Comparison of ENCODE assay signal across 15 cellular contexts in the genomic region with DNA sequence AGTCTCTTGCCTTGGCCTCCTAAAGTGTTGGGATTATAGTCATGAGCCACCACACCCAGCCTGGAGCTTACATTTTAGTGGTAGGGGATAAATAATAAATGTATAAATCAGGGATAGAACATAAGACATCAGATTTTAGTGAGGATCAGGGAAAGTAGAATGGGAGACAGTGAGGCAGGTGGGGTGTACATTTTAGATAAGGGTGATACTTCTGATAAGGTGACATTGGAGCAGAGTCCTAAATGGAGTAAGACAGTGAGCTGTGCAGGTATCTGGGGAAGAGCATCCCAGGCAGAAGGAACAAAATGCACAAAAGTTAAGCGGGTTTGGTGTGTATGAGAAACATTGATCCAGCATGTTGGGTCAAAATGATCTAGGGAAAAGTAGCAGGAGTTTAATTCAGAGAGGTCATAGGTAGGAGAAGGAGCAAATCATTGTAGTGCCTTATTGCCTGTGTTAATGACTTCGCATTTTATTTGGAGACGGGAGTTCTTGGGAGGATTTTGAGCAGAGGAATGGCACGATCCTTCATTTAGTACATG. TPM values are rescaled to one million over a fixed set of nuclear protein-coding genes. Genes with fewer than 3 reads are reported as not detected.
A peak's percentile ranks its signal among the peaks of the same experiment; 100 is the strongest.
DNase-seq lines count a peak whose midpoint lies in the region; ATAC-seq and TF ChIP-seq lines count a peak whose summit lies in the region.
"Had no signal": no experiment of that assay in that cellular context is flagged by ENCODE, and none has a peak within 500 bp of the region (broad histone marks: within the 10 kb centered on the region; RNA-seq: fewer than 3 reads in every experiment).

No MANE protein-coding gene starts in this region.

- TF ChIP-seq CTCF in WTC11 (IDR thresholded peaks at IDR 0.05), result no peak
- no peak for TF ChIP-seq CTCF in SK-N-SH (IDR thresholded peaks at IDR 0.05)

- no peak overlapping the region for H3K4me3 ChIP-seq in effector memory CD4-positive, alpha-beta T cell (ENCODE audit: insufficient read depth, low read depth, low read length, poor library complexity, severe bottlenecking)
- H3K4me3 ChIP-seq in thymus (ENCODE audit: low read length) (no peak overlapping the region), SK-N-SH (ENCODE audit: low read depth in 2 of 2, low read length in 1 of 2) (no peak overlapping the region)
- H3K4me3 ChIP-seq: GM23338, suprapubic skin had no signal

- intact Hi-C loops in posterior cingulate gyrus (cut with DNase I), result no loop called here

- H3K27me3 ChIP-seq in effector memory CD4-positive, alpha-beta T cell (replicated peaks; ENCODE audit: control insufficient read depth, insufficient read depth, low read length, poor library complexity, severe bottlenecking), result no peaks in the 10 kb centered on the region
- no peaks in the 10 kb centered on the region for H3K27me3 ChIP-seq in thymus (ENCODE audit: control insufficient read depth, insufficient read depth)
- H3K27me3 ChIP-seq in SK-N-SH (ENCODE audit: insufficient read depth), result no peaks in the 10 kb centered on the region
- H3K27me3 ChIP-seq: suprapubic skin had no signal

- no peaks in the 10 kb centered on the region for H3K27me3 Mint-ChIP-seq in activated naive CD4-positive, alpha-beta T cell treated with anti-CD3 and anti-CD28 coated beads, Interleukin-2, amount 10 ng/mL, durations not matched to agents 7 days and 5 days
- no peaks in the 10 kb centered on the region for H3K27me3 Mint-ChIP-seq in WTC11 (ENCODE audit: low read depth)

- peaks cover 46% of the 10 kb centered on the region for H3K4me1 ChIP-seq in effector memory CD4-positive, alpha-beta T cell (ENCODE audit: control insufficient read depth, insufficient read depth, low read length, poor library complexity, severe bottlenecking)
- H3K4me1 ChIP-seq in thymus (ENCODE audit: control insufficient read depth, insufficient read depth, low read length), result peaks cover 30% of the 10 kb centered on the region
- peaks cover 7 to 20% of the 10 kb centered on the region in 2 experiments; a peak in 2 of 4 replicates for H3K4me1 ChIP-seq in SK-N-SH (ENCODE audit: control insufficient read depth in 1 of 2, insufficient read depth in 2 of 2, low read depth in 1 of 2, low read length in 1 of 2)

- peaks cover 19% of the 10 kb centered on the region for H3K36me3 Mint-ChIP-seq in activated naive CD4-positive, alpha-beta T cell treated with anti-CD3 and anti-CD28 coated beads, Interleukin-2, amount 10 ng/mL, durations not matched to agents 7 days and 5 days
- no peaks in the 10 kb centered on the region for H3K36me3 Mint-ChIP-seq in WTC11

- H2AFZ ChIP-seq in SK-N-SH (ENCODE audit: low read depth), result no peak overlapping the region
- H2AFZ ChIP-seq: GM23338 had no signal

- peaks cover 75% of the 10 kb centered on the region for H3K4me1 Mint-ChIP-seq in activated naive CD4-positive, alpha-beta T cell treated with anti-CD3 and anti-CD28 coated beads, Interleukin-2, amount 10 ng/mL, durations not matched to agents 7 days and 5 days
- peaks cover 27% of the 10 kb centered on the region for H3K4me1 Mint-ChIP-seq in WTC11

- POLR2A ChIA-PET in WTC11 (lab: Charles Lee) (interaction anchor here (1.6 kb wide), 1 partner anchor 11 kb away, joined by 4 read pairs; a partner anchor contains a TSS), SK-N-SH (lab: Yijun Ruan, JAX) (no interaction called here)

- no peak overlapping the region for H3K4me2 ChIP-seq in SK-N-SH
- H3K4me2 ChIP-seq: GM23338 had no signal

- H3K27ac ChIP-seq in effector memory CD4-positive, alpha-beta T cell (ENCODE audit: insufficient read depth, low read length, poor library complexity, severe bottlenecking), result peak overlapping the region; percentile 34
- peak overlapping the region; percentile 80 for H3K27ac ChIP-seq in thymus (ENCODE audit: low read depth)
- H3K27ac ChIP-seq in SK-N-SH (ENCODE audit: low read depth in 2 of 2, low read length in 1 of 2), result no peak overlapping the region
- H3K27ac ChIP-seq: suprapubic skin had no signal

- H3K36me3 ChIP-seq in effector memory CD4-positive, alpha-beta T cell (ENCODE audit: control insufficient read depth, insufficient read depth, low read length), result no peaks in the 10 kb centered on the region
- H3K36me3 ChIP-seq in thymus (ENCODE audit: control insufficient read depth, insufficient read depth) (no peaks in the 10 kb centered on the region), SK-N-SH (replicated peaks in 1 of 2; ENCODE audit: control insufficient read depth in 1 of 2, insufficient read depth in 2 of 2, low read length in 1 of 2) (no peaks in the 10 kb centered on the region)
- H3K36me3 ChIP-seq: suprapubic skin had no signal

- WGBS in thymus, result 99% methylated on average over 4 of the region's 4 CpGs
- 93% methylated on average over 4 of the region's 4 CpGs for WGBS in SK-N-SH (ENCODE audit: low lambda C conversion rate)

- H4K20me1 ChIP-seq in SK-N-SH (ENCODE audit: insufficient read depth), result no peaks in the 10 kb centered on the region

- no peaks in the 10 kb centered on the region for H3K9me3 Mint-ChIP-seq in activated naive CD4-positive, alpha-beta T cell treated with anti-CD3 and anti-CD28 coated beads, Interleukin-2, amount 10 ng/mL, durations not matched to agents 7 days and 5 days
- H3K9me3 Mint-ChIP-seq in WTC11, result no peaks in the 10 kb centered on the region
- H3K9me3 Mint-ChIP-seq: GM23338 had no signal

- no peak for TF ChIP-seq RAD21 in SK-N-SH (IDR thresholded peaks at IDR 0.05; ENCODE audit: low read length)

- no peaks in the 10 kb centered on the region for H3K9me3 ChIP-seq in effector memory CD4-positive, alpha-beta T cell (ENCODE audit: control insufficient read depth, low read length)
- no peaks in the 10 kb centered on the region for H3K9me3 ChIP-seq in thymus (ENCODE audit: control insufficient read depth)
- H3K9me3 ChIP-seq in SK-N-SH, result no peaks in the 10 kb centered on the region
- H3K9me3 ChIP-seq: suprapubic skin had no signal

- peak overlapping the region; percentile 17 for H3K4me3 Mint-ChIP-seq in activated naive CD4-positive, alpha-beta T cell treated with anti-CD3 and anti-CD28 coated beads, Interleukin-2, amount 10 ng/mL, durations not matched to agents 7 days and 5 days
- no peak overlapping the region for H3K4me3 Mint-ChIP-seq in WTC11
- H3K4me3 Mint-ChIP-seq: GM23338 had no signal

- CTCF ChIA-PET in activated naive CD4-positive, alpha-beta T cell treated with anti-CD3 and anti-CD28 coated beads, Interleukin-2, amount 10 ng/mL, durations not matched to agents 7 days and 5 days (lab: Charles Lee), result no interaction called here
- CTCF ChIA-PET in WTC11 (lab: Charles Lee), result interaction anchor here (1.3 to 1.8 kb wide), 2 partner anchors 43 to 322 kb away, joined by 3 to 6 read pairs; no protein-coding TSS in a partner anchor
- CTCF ChIA-PET in SK-N-SH (lab: Yijun Ruan, JAX), result interaction anchor here (1.4 kb wide), 1 partner anchor 277 kb away, joined by 3 read pairs; no protein-coding TSS in a partner anchor

- no peak for DNase-seq in activated naive CD4-positive, alpha-beta T cell treated with anti-CD3 and anti-CD28 coated beads, Interleukin-2, amount 10 ng/mL, durations not matched to agents 7 days and 5 days
- no peak for DNase-seq in activated naive CD4-positive, alpha-beta T cell treated with Interleukin-2 at 50 U/mL for 16 hours
- DNase-seq in WTC11 (ENCODE audit: low spot score), result no peak
- no peak for DNase-seq in effector memory CD4-positive, alpha-beta T cell
- DNase-seq in SK-N-SH, result no peak
- DNase-seq in posterior cingulate gyrus, result no peak
- DNase-seq: aorta; Calu3; hippocampal formation; NCI-H2227 treated with DMSO at 0.1 percent for 48 hours; stimulated activated CD4-positive, alpha-beta T cell treated with anti-CD3 and anti-CD28 coated beads, Interleukin-2, amount 100 ng/mL, for 24 hours had no signal

- peak overlapping the region; percentile 97 for H3K27ac Mint-ChIP-seq in activated naive CD4-positive, alpha-beta T cell treated with anti-CD3 and anti-CD28 coated beads, Interleukin-2, amount 10 ng/mL, durations not matched to agents 7 days and 5 days
- peak overlapping the region; percentile 6; the same call in 1 of the 2 replicates for H3K27ac Mint-ChIP-seq in WTC11
- H3K27ac Mint-ChIP-seq: GM23338 had no signal

- H3K9me2 ChIP-seq in SK-N-SH, result no peaks in the 10 kb centered on the region

- no peaks in the 10 kb centered on the region for H3K79me2 ChIP-seq in SK-N-SH (ENCODE audit: insufficient read depth)

- TF ChIP-seq EP300 in SK-N-SH (IDR thresholded peaks at IDR 0.05; ENCODE audit: borderline replicate concordance in 1 of 2, low read depth in 1 of 2, low read length in 1 of 2), result no peak

- no peak overlapping the region for H3K9ac ChIP-seq in SK-N-SH

- ATAC-seq in WTC11 (no peak), GM21576 (IDR thresholded peaks at IDR 0.05; ENCODE audit: unreplicated experiment) (no peak)
- ATAC-seq: GM23338 had no signal

- peaks cover 4% of the 10 kb centered on the region for H3F3A ChIP-seq in SK-N-SH (replicated peaks; ENCODE audit: insufficient read depth)

TF ChIP-seq in WTC11, 78 proteins besides CTCF, POLR2A, EP300 and RAD21 (continues in another document):
- TF ChIP-seq IRF2 (CRISPR knock-in tag; IDR thresholded peaks at IDR 0.05; ENCODE audit: borderline replicate concordance, low read depth), result no peak
- TF ChIP-seq NFE2L1 (CRISPR knock-in tag; IDR thresholded peaks at IDR 0.05), result no peak
- TF ChIP-seq, protein P1, sequence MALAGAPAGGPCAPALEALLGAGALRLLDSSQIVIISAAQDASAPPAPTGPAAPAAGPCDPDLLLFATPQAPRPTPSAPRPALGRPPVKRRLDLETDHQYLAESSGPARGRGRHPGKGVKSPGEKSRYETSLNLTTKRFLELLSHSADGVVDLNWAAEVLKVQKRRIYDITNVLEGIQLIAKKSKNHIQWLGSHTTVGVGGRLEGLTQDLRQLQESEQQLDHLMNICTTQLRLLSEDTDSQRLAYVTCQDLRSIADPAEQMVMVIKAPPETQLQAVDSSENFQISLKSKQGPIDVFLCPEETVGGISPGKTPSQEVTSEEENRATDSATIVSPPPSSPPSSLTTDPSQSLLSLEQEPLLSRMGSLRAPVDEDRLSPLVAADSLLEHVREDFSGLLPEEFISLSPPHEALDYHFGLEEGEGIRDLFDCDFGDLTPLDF (CRISPR knock-in tag; IDR thresholded peaks at IDR 0.05), result no peak

TF ChIP-seq in SK-N-SH, 30 proteins besides CTCF, POLR2A, EP300 and RAD21:
- TF ChIP-seq JUND (IDR thresholded peaks at IDR 0.05) (no peak), SMC3 (IDR thresholded peaks at IDR 0.05; ENCODE audit: low read depth, low read length) (no peak)

RNA-seq across cellular contexts. Expression of a gene that starts 11.1 kb away (rescaled TPM):
- 80.6 to 85.0 TPM (median 81.2 TPM) in 3 replicates for total RNA-seq in WTC11 (2021)
- polyA plus RNA-seq in thymus (18.6 TPM), SK-N-SH (2012; rRNA removed) (7.4 and 10.3 TPM in 2 replicates)
- 8.9 and 14.2 TPM in 2 replicates for polyA plus RNA-seq in SK-N-SH (2012; cell fraction: cytosol; rRNA removed)
- 12.1 and 21.9 TPM in 2 replicates for polyA plus RNA-seq in SK-N-SH (2012; cell fraction: nucleus; rRNA removed)

Comparison
In these comparisons a context has a peak if more than half of its experiments do, and no peak if none do; other contexts are left out.
1. H3K27ac ChIP-seq: peak in effector memory CD4-positive, alpha-beta T cell (single experiment) and thymus (single experiment); none in SK-N-SH (0 of 2).